ENCODE assay signal across 8 cellular contexts in the genomic region with DNA sequence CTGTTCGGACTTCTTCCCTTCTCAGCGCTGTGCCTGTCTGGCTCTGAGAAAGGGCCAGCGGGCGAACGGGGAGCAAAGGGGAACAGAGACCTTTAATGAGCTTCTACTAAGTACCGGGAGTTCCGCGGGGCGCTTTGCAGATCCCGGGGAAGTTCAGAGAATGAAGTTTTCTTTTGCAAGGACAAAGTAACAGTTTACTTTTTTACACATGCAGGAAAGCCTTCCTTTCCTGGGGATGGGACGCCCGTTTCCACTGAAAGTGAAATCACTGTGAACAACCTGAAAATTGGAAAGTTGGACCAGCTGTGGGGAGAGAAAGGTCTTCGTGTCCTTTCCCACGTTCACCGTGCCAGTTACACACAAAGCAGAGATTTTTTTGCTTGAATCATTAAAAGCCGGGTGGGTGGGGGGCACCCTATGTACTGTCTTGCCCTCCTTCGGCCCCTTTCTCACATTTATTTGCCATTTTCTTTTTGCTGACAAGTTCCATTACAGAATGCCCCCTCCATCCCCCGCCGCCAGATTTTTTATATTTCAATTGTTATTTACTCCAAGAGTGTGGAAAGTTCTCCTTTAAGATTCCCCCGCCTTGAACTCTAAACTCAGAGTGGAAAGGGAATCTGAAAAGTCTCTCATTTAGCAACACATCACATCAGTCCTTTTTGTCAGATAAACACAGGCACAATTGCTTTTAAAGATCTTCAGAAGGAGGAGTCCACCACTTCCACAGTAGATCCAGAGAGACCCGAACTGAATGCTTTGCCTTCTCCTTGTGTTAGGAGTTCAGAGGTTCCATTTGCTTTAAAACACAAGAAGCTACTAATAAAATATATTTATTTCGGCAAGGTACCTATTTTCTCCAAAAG. TPM values are rescaled to one million over a fixed set of nuclear protein-coding genes. Genes with fewer than 3 reads are reported as not detected.
A peak's percentile ranks its signal among the peaks of the same experiment; 100 is the strongest.
DNase-seq lines count a peak whose midpoint lies in the region; TF ChIP-seq lines count a peak whose summit lies in the region.

No MANE protein-coding gene starts in this region.

- H3K27me3 Mint-ChIP-seq in activated naive CD4-positive, alpha-beta T cell treated with anti-CD3 and anti-CD28 coated beads, Interleukin-2, amount 50 U/mL, for 24 hours, result peaks cover 47% of the 10 kb centered on the region

- peaks cover 39% of the 10 kb centered on the region for H3K27me3 ChIP-seq in OCI-LY3 (ENCODE audit: low read depth, low read length)
- peaks cover 37 to 48% of the 10 kb centered on the region in 2 donors for H3K27me3 ChIP-seq in duodenal mucosa (ENCODE audit: control insufficient read depth in 1 of 2, insufficient read depth in 2 of 2, low read length in 2 of 2)
- H3K27me3 ChIP-seq in muscle layer of colon (ENCODE audit: control insufficient read depth in 1 of 2, insufficient read depth in 2 of 2, low read length in 2 of 2), result no peaks in the 10 kb centered on the region

- TF ChIP-seq CTCF in OCI-LY3 (IDR thresholded peaks at IDR 0.05; ENCODE audit: low read depth, low read length), result no peak

- H3K9me3 ChIP-seq in OCI-LY3 (ENCODE audit: insufficient read depth, low read length) (no peaks in the 10 kb centered on the region), duodenal mucosa (ENCODE audit: control insufficient read depth in 1 of 2, low read length in 2 of 2) (no peaks in the 10 kb centered on the region), muscle layer of colon (ENCODE audit: low read length) (no peaks in the 10 kb centered on the region)

- H3K79me2 ChIP-seq in OCI-LY3 (ENCODE audit: low read length), result no peaks in the 10 kb centered on the region

- H3K36me3 Mint-ChIP-seq in activated naive CD4-positive, alpha-beta T cell treated with anti-CD3 and anti-CD28 coated beads, Interleukin-2, amount 50 U/mL, for 24 hours, result no peaks in the 10 kb centered on the region

- H3K4me3 ChIP-seq in OCI-LY3 (ENCODE audit: low read length) (peak overlapping the region; percentile 97), duodenal mucosa (ENCODE audit: low read depth in 1 of 2, low read length in 2 of 2) (peak overlapping the region; percentile 60 to 65), muscle layer of colon (ENCODE audit: low read depth in 1 of 2, low read length in 2 of 2) (peak overlapping the region; percentile 62 to 65)

- H4K20me1 ChIP-seq in OCI-LY3 (ENCODE audit: insufficient read depth, low read length), result no peaks in the 10 kb centered on the region

- H3K4me1 ChIP-seq in OCI-LY3 (ENCODE audit: low read length) (peaks cover 7% of the 10 kb centered on the region), duodenal mucosa (ENCODE audit: control insufficient read depth in 1 of 2, insufficient read depth in 2 of 2, low read length in 2 of 2) (peaks cover 6 to 15% of the 10 kb centered on the region in 2 donors), muscle layer of colon (ENCODE audit: insufficient read depth, low read length) (peaks cover 22% of the 10 kb centered on the region)

- H3K4me2 ChIP-seq in OCI-LY3 (ENCODE audit: low read length), result peak overlapping the region; percentile 97

- H3K27ac ChIP-seq in OCI-LY3 (ENCODE audit: low read length) (no peak overlapping the region), duodenal mucosa (ENCODE audit: low read depth, low read length) (peak overlapping the region; percentile 51), muscle layer of colon (ENCODE audit: low read depth, low read length) (peak overlapping the region; percentile 94)

- H3K27ac Mint-ChIP-seq in activated naive CD4-positive, alpha-beta T cell treated with anti-CD3 and anti-CD28 coated beads, Interleukin-2, amount 50 U/mL, for 24 hours, result no peak overlapping the region

- H3K36me3 ChIP-seq in OCI-LY3 (replicated peaks; ENCODE audit: low read depth, low read length), result no peaks in the 10 kb centered on the region
- no peaks in the 10 kb centered on the region for H3K36me3 ChIP-seq in duodenal mucosa (ENCODE audit: control insufficient read depth in 1 of 2, insufficient read depth in 2 of 2, low read length in 2 of 2)
- H3K36me3 ChIP-seq in muscle layer of colon (ENCODE audit: insufficient read depth, low read length), result peaks cover 15% of the 10 kb centered on the region

- peak overlapping the region; percentile 83 for H3K4me3 Mint-ChIP-seq in activated naive CD4-positive, alpha-beta T cell treated with anti-CD3 and anti-CD28 coated beads, Interleukin-2, amount 50 U/mL, for 24 hours

- no peak for DNase-seq in activated naive CD4-positive, alpha-beta T cell treated with anti-CD3 and anti-CD28 coated beads, Interleukin-2, amount 50 U/mL, for 16 hours
- DNase-seq in ureter (ENCODE audit: low spot score) (no peak), hepatic stellate cell (ENCODE audit: low spot score) (no peak), Kasumi-1 (lab: John Stamatoyannopoulos, UW) (no peak)

- peak overlapping the region; percentile 98 for H2AFZ ChIP-seq in OCI-LY3 (ENCODE audit: low read depth, low read length)

- H3K9ac ChIP-seq in OCI-LY3 (ENCODE audit: low read length) (peak overlapping the region; percentile 69), duodenal mucosa (ENCODE audit: low read depth in 1 of 2, low read length in 2 of 2) (peak overlapping the region; percentile 58 to 64), muscle layer of colon (ENCODE audit: low read length) (peak overlapping the region; percentile 81)

- H3K4me1 Mint-ChIP-seq in activated naive CD4-positive, alpha-beta T cell treated with anti-CD3 and anti-CD28 coated beads, Interleukin-2, amount 50 U/mL, for 24 hours, result peaks cover 22% of the 10 kb centered on the region

- H3K9me3 Mint-ChIP-seq in activated naive CD4-positive, alpha-beta T cell treated with anti-CD3 and anti-CD28 coated beads, Interleukin-2, amount 50 U/mL, for 24 hours, result no peaks in the 10 kb centered on the region

RNA-seq across cellular contexts. Expression of a gene that starts 1.1 kb away (rescaled TPM):
- total RNA-seq in ureter, result 125 TPM
